ENCODE assay signal across 1 cellular context in genomic region chr17:2937331-2938003, GRCh38.
TF ChIP-seq lines count a peak whose summit lies in the region.

No MANE protein-coding gene starts in this region.

TF ChIP-seq in A549, 52 proteins besides CTCF, POLR2A, EP300 and RAD21 (continued from another document):
- TF ChIP-seq REST (IDR thresholded peaks at IDR 0.05) (no peak), E2F6 (IDR thresholded peaks at IDR 0.05; ENCODE audit: borderline replicate concordance, low read depth) (no peak), MAZ (IDR thresholded peaks at IDR 0.05; ENCODE audit: borderline replicate concordance, low read depth, low read length) (no peak), FOXS1 (CRISPR knock-in tag; IDR thresholded peaks at IDR 0.05) (no peak), CEBPB (IDR thresholded peaks at IDR 0.05) (no peak), KDM1A (IDR thresholded peaks at IDR 0.05; ENCODE audit: low read depth) (no peak), ZFP36 (IDR thresholded peaks at IDR 0.05; ENCODE audit: borderline replicate concordance, partially characterized antibody) (no peak), BCL3 (IDR thresholded peaks at IDR 0.05) (no peak), POLR2AphosphoS2 (conservative IDR thresholded peaks at IDR 0.05; ENCODE audit: low read length) (no peak), USF2 (IDR thresholded peaks at IDR 0.05) (no peak)
